15 cellular contexts compared by ENCODE assay signal in the genomic region with DNA sequence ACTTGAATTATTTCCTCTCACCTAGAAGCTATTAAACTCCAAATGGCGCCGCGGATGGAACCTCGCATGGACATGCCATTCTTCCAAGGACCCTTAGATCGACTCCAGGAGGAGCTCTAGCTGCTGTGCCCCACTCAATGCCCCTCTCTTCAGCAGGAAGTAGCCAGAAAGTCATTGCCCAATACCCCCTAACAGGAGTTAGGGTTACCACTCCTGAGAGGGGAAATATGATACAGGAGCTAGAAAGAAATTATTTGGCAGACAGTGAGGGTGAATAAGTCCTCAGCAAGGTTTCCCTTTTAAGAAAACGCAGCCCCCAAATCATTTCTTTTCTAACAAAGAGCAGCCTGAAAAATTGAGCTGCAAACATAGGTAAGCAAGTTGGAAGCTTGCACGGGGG. TPM values are rescaled to one million over a fixed set of nuclear protein-coding genes. Genes with fewer than 3 reads are reported as not detected.
DNase-seq lines count a peak whose midpoint lies in the region; ATAC-seq and TF ChIP-seq lines count a peak whose summit lies in the region.
"Had no signal": no experiment of that assay in that cellular context is flagged by ENCODE, and none has a peak within 500 bp of the region (broad histone marks: within the 10 kb centered on the region; RNA-seq: fewer than 3 reads in every experiment).

No MANE protein-coding gene starts in this region.

- intact Hi-C loops in Right ventricle myocardium superior (cut with DNase I): no loop called here
- intact Hi-C loops in CD14-positive monocyte (cut with micrococcal nuclease): no loop called here

- no peaks in the 10 kb centered on the region for H3K27me3 ChIP-seq in right atrium auricular region

- H3K4me3 Mint-ChIP-seq in WTC11 (no peak overlapping the region), neural crest cell (no peak overlapping the region), CD14-positive monocyte (no peak overlapping the region)
- H3K4me3 Mint-ChIP-seq: CD4-positive, alpha-beta memory T cell had no signal

- no peak overlapping the region; the same call in 1 of the 2 replicates for H3K27ac Mint-ChIP-seq in WTC11
- peak overlapping the region; percentile 68 for H3K27ac Mint-ChIP-seq in neural crest cell (ENCODE audit: unreplicated experiment)
- H3K27ac Mint-ChIP-seq in CD14-positive monocyte: peak overlapping the region in 1 of 7 donors; percentile 51
- H3K27ac Mint-ChIP-seq: CD4-positive, alpha-beta memory T cell had no signal

- no peak overlapping the region for H3K4me3 ChIP-seq in right atrium auricular region
- H3K4me3 ChIP-seq: A549, GM23248, HAP-1 had no signal

- no peaks in the 10 kb centered on the region for H3K4me1 ChIP-seq in right atrium auricular region
- H3K4me1 ChIP-seq: A549 had no signal

- POLR2A ChIA-PET in WTC11 (lab: Charles Lee): no interaction called here

- H3K9me3 ChIP-seq in right atrium auricular region: no peaks in the 10 kb centered on the region
- H3K9me3 ChIP-seq: A549, HAP-1 had no signal

- DNase-seq in right atrium auricular region (ENCODE audit: low spot score): peak; percentile 38
- DNase-seq in Right ventricle myocardium superior: no peak
- DNase-seq in WTC11 (ENCODE audit: low spot score): no peak
- DNase-seq in neural crest cell (ENCODE audit: low read depth, low spot score): no peak
- no peak for DNase-seq in GM19240 (ENCODE audit: insufficient read length, low spot score)
- no peak for DNase-seq in CD14-positive monocyte (ENCODE audit: low spot score)
- DNase-seq: AML-193; CD4-positive, alpha-beta memory T cell; DMS79 treated with DMSO at 0.1 percent for 48 hours; GF-D8; GM23248 had no signal

- H3K4me1 Mint-ChIP-seq in WTC11 (peaks cover 6% of the 10 kb centered on the region), neural crest cell (no peaks in the 10 kb centered on the region), CD14-positive monocyte (no peaks in the 10 kb centered on the region)

- no peak overlapping the region for H3K27ac ChIP-seq in right atrium auricular region
- H3K27ac ChIP-seq: A549, GM23248, HL-60 had no signal

- CTCF ChIA-PET in WTC11 (lab: Charles Lee): no interaction called here

- H3K9me3 Mint-ChIP-seq in WTC11 (peaks cover 2% of the 10 kb centered on the region), neural crest cell (no peaks in the 10 kb centered on the region), CD14-positive monocyte (peaks cover 0 to 18% (median 1%) of the 10 kb centered on the region in 7 donors)

- H3K36me3 ChIP-seq in right atrium auricular region: peaks cover 22% of the 10 kb centered on the region

- peaks cover 13% of the 10 kb centered on the region for H3K36me3 Mint-ChIP-seq in WTC11
- peaks cover 3% of the 10 kb centered on the region for H3K36me3 Mint-ChIP-seq in neural crest cell (ENCODE audit: low read depth)
- peaks cover 16 to 26% of the 10 kb centered on the region in 2 donors for H3K36me3 Mint-ChIP-seq in CD14-positive monocyte

- TF ChIP-seq CTCF in right atrium auricular region (IDR thresholded peaks at IDR 0.05): no peak
- TF ChIP-seq CTCF in WTC11 (IDR thresholded peaks at IDR 0.05): no peak
- TF ChIP-seq CTCF in neural crest cell (conservative IDR thresholded peaks at IDR 0.05): no peak
- TF ChIP-seq CTCF in CD14-positive monocyte (IDR thresholded peaks at IDR 0.05): no peak

- ATAC-seq in Right ventricle myocardium superior (ENCODE audit: poor library complexity) (no peak), WTC11 (peak; percentile 30; the same call in 1 of the 2 replicates), HG03039 (IDR thresholded peaks at IDR 0.05; ENCODE audit: unreplicated experiment) (no peak)

- H3K27me3 Mint-ChIP-seq in WTC11 (ENCODE audit: low read depth) (no peaks in the 10 kb centered on the region; the same call in 1 of the 2 replicates), neural crest cell (ENCODE audit: low read depth) (peaks cover 1% of the 10 kb centered on the region), CD14-positive monocyte (ENCODE audit: low read depth in 3 of 3) (peaks cover 0 to 3% (median 0%) of the 10 kb centered on the region in 3 donors)
- H3K27me3 Mint-ChIP-seq: CD4-positive, alpha-beta memory T cell had no signal

TF ChIP-seq in WTC11, 78 proteins besides CTCF, POLR2A, EP300 and RAD21:
- TF ChIP-seq, protein P1, sequence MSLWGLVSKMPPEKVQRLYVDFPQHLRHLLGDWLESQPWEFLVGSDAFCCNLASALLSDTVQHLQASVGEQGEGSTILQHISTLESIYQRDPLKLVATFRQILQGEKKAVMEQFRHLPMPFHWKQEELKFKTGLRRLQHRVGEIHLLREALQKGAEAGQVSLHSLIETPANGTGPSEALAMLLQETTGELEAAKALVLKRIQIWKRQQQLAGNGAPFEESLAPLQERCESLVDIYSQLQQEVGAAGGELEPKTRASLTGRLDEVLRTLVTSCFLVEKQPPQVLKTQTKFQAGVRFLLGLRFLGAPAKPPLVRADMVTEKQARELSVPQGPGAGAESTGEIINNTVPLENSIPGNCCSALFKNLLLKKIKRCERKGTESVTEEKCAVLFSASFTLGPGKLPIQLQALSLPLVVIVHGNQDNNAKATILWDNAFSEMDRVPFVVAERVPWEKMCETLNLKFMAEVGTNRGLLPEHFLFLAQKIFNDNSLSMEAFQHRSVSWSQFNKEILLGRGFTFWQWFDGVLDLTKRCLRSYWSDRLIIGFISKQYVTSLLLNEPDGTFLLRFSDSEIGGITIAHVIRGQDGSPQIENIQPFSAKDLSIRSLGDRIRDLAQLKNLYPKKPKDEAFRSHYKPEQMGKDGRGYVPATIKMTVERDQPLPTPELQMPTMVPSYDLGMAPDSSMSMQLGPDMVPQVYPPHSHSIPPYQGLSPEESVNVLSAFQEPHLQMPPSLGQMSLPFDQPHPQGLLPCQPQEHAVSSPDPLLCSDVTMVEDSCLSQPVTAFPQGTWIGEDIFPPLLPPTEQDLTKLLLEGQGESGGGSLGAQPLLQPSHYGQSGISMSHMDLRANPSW (CRISPR knock-in tag; conservative IDR thresholded peaks at IDR 0.05; ENCODE audit: low read depth): no peak
- TF ChIP-seq, protein P2, sequence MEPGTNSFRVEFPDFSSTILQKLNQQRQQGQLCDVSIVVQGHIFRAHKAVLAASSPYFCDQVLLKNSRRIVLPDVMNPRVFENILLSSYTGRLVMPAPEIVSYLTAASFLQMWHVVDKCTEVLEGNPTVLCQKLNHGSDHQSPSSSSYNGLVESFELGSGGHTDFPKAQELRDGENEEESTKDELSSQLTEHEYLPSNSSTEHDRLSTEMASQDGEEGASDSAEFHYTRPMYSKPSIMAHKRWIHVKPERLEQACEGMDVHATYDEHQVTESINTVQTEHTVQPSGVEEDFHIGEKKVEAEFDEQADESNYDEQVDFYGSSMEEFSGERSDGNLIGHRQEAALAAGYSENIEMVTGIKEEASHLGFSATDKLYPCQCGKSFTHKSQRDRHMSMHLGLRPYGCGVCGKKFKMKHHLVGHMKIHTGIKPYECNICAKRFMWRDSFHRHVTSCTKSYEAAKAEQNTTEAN (CRISPR knock-in tag; IDR thresholded peaks at IDR 0.05): no peak
- TF ChIP-seq ZNF219 (CRISPR knock-in tag; IDR thresholded peaks at IDR 0.05; ENCODE audit: borderline replicate concordance) (no peak), NR1H2 (CRISPR knock-in tag; IDR thresholded peaks at IDR 0.05) (no peak), SMAD4 (CRISPR knock-in tag; IDR thresholded peaks at IDR 0.05) (no peak), ZNF232 (CRISPR knock-in tag; IDR thresholded peaks at IDR 0.05) (no peak)
- TF ChIP-seq, protein P3, sequence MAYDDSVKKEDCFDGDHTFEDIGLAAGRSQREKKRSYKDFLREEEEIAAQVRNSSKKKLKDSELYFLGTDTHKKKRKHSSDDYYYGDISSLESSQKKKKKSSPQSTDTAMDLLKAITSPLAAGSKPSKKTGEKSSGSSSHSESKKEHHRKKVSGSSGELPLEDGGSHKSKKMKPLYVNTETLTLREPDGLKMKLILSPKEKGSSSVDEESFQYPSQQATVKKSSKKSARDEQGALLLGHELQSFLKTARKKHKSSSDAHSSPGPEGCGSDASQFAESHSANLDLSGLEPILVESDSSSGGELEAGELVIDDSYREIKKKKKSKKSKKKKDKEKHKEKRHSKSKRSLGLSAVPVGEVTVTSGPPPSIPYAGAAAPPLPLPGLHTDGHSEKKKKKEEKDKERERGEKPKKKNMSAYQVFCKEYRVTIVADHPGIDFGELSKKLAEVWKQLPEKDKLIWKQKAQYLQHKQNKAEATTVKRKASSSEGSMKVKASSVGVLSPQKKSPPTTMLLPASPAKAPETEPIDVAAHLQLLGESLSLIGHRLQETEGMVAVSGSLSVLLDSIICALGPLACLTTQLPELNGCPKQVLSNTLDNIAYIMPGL (CRISPR knock-in tag; IDR thresholded peaks at IDR 0.05): no peak

RNA-seq across cellular contexts. Expression of a gene that starts 28.6 kb away (rescaled TPM):
- 10 to 100 TPM in 1 of 2 donors, 1 to 10 TPM in 1; 5.5 to 12.0 TPM for total RNA-seq in right atrium auricular region
- total RNA-seq in Right ventricle myocardium superior: 18.6 TPM
- 16.1 to 17.3 TPM (median 16.5 TPM) in 3 replicates for total RNA-seq in WTC11 (2021)
- total RNA-seq in neural crest cell: 9.0 and 9.4 TPM in 2 replicates
- polyA plus RNA-seq in CD14-positive monocyte: 1 to 10 TPM; 7.9 to 9.7 TPM

RNA-seq across cellular contexts. Expression of a gene that starts 28.8 kb away (rescaled TPM):
- 10 to 100 TPM; 15.6 to 19.0 TPM for total RNA-seq in right atrium auricular region
- 21.0 TPM for total RNA-seq in Right ventricle myocardium superior
- 17.2 to 18.4 TPM (median 17.5 TPM) in 3 replicates for total RNA-seq in WTC11 (2021)
- 20.5 and 21.6 TPM in 2 replicates for total RNA-seq in neural crest cell
- 10 to 100 TPM; 11.0 to 13.7 TPM for polyA plus RNA-seq in CD14-positive monocyte

RNA-seq across cellular contexts. Expression of a gene that starts 30.4 kb away (rescaled TPM):
- total RNA-seq in right atrium auricular region (1 to 10 TPM; 7.9 to 8.5 TPM), Right ventricle myocardium superior (9.4 TPM), WTC11 (2021) (21.4 to 31.9 TPM (median 30.9 TPM) in 3 replicates), neural crest cell (24.2 and 25.8 TPM in 2 replicates)
- 1 to 10 TPM; 4.0 to 8.4 TPM for polyA plus RNA-seq in CD14-positive monocyte
